26 cellular contexts compared by ENCODE assay signal in the genomic region with DNA sequence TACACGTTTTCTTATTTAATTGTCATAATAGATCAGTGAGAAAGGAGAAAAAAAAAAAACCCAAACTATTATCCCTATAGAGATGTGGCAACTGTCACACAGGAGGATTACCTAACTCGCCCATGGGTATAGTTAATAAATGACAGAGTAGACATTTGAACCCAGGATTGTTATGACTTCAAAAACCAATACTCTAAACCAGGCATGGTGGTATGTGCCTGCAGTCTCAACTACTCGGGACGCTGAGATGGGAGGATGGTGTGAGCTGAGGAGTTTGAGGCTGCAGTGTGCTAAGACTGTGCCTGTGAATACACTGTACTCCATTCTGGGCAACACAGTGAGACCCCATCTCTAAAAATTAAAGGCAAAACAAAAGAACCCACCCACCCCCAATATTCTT.
DNase-seq lines count a peak whose midpoint lies in the region; ATAC-seq and TF ChIP-seq lines count a peak whose summit lies in the region.
"Had no signal": no experiment of that assay in that cellular context is flagged by ENCODE, and none has a peak within 500 bp of the region (broad histone marks: within the 10 kb centered on the region; RNA-seq: fewer than 3 reads in every experiment).

No MANE protein-coding gene starts in this region.

- DNase-seq in DMS53 (lab: John Stamatoyannopoulos, UW) (peak; percentile 23), DMS53 treated with DMSO at 0.1 percent for 48 hours (lab: John Stamatoyannopoulos, UW; ENCODE audit: unreplicated experiment) (no peak), HuH-7 (ENCODE audit: low spot score) (peak; percentile 66), renal cortical epithelial cell (ENCODE audit: low read depth) (peak; percentile 35), uterus (no peak)
- DNase-seq: ACHN; CD4-positive, CD25-positive, alpha-beta regulatory T cell; EL; GDM1; NCI-H1105 treated with DMSO at 0.1 percent for 48 hours; NCI-H146; NCI-H1930; NCI-H2107; NCI-H446; NCI-H524 treated with DMSO at 0.1 percent for 48 hours; NCI-H774; PC-9; SJCRH30; T-cell had no signal

- no peak for ATAC-seq in HG02884 (IDR thresholded peaks at IDR 0.05; ENCODE audit: unreplicated experiment)
- ATAC-seq in HG03520 (IDR thresholded peaks at IDR 0.05; ENCODE audit: unreplicated experiment), result no peak
- ATAC-seq: GM12878, Right ventricle myocardium inferior, T-cell had no signal

- no peak overlapping the region for H2AFZ ChIP-seq in SU-DHL-6 (ENCODE audit: low read depth, low read length, severe bottlenecking)
- H2AFZ ChIP-seq: PC-9 had no signal

- no peaks in the 10 kb centered on the region for H3K4me1 ChIP-seq in uterus
- H3K4me1 ChIP-seq: SJCRH30 had no signal

- no peaks in the 10 kb centered on the region for H3K9me2 ChIP-seq in SU-DHL-6 (replicated peaks; ENCODE audit: insufficient read depth, low read length)

- no peaks in the 10 kb centered on the region; the same call in 1 of the 2 replicates for H3F3A ChIP-seq in SU-DHL-6 (ENCODE audit: insufficient read depth)

- H3K27me3 ChIP-seq in SU-DHL-6 (ENCODE audit: low read length) (no peaks in the 10 kb centered on the region), uterus (no peaks in the 10 kb centered on the region)
- H3K27me3 ChIP-seq: BLaER1, SJCRH30 had no signal

- no peaks in the 10 kb centered on the region for H3K79me2 ChIP-seq in SU-DHL-6 (ENCODE audit: insufficient read depth, low read length)

- TF ChIP-seq CTCF in SU-DHL-6 (IDR thresholded peaks at IDR 0.05; ENCODE audit: insufficient read depth, low read length, poor library complexity, severe bottlenecking), result no peak
- no peak for TF ChIP-seq CTCF in uterus (IDR thresholded peaks at IDR 0.05)

- H3K4me3 ChIP-seq in SU-DHL-6 (ENCODE audit: insufficient read depth, low read length, poor library complexity, severe bottlenecking), result no peak overlapping the region
- H3K4me3 ChIP-seq in uterus, result no peak overlapping the region
- H3K4me3 ChIP-seq: BLaER1, GM12878, PC-9, SJCRH30 had no signal

- H3K4me2 ChIP-seq in SU-DHL-6 (ENCODE audit: low read depth, low read length, poor library complexity, severe bottlenecking), result peak overlapping the region; percentile 20
- H3K4me2 ChIP-seq: BLaER1, PC-9 had no signal

- intact Hi-C loops in uterus (cut with DNase I; ENCODE audit: low total_unique reads), result no loop called here

- H4K20me1 ChIP-seq in SU-DHL-6 (ENCODE audit: low read depth, low read length), result no peaks in the 10 kb centered on the region
- H4K20me1 ChIP-seq: BLaER1 had no signal

- no peaks in the 10 kb centered on the region for H3K36me3 ChIP-seq in SU-DHL-6 (ENCODE audit: low read length)
- no peaks in the 10 kb centered on the region for H3K36me3 ChIP-seq in uterus

- TF ChIP-seq POLR2A in uterus (IDR thresholded peaks at IDR 0.05), result no peak

- H3K27ac ChIP-seq in SU-DHL-6 (ENCODE audit: low read depth, low read length) (peak overlapping the region; percentile 37), uterus (no peak overlapping the region)
- H3K27ac ChIP-seq: 22Rv1, BLaER1, PC-9, SJCRH30 had no signal

- H3K9ac ChIP-seq in SU-DHL-6 (ENCODE audit: low read length), result no peak overlapping the region
- H3K9ac ChIP-seq: BLaER1 had no signal

- H3K9me3 ChIP-seq in SU-DHL-6 (ENCODE audit: insufficient read depth, low read length) (no peaks in the 10 kb centered on the region), uterus (no peaks in the 10 kb centered on the region)
- H3K9me3 ChIP-seq: BLaER1, SJCRH30 had no signal

Comparison
In these comparisons a context has a peak if more than half of its experiments do, and no peak if none do; other contexts are left out.
1. DNase-seq: peak in DMS53 (single experiment), HuH-7 (single experiment) and renal cortical epithelial cell (single experiment); none in DMS53 treated with DMSO at 0.1 percent for 48 hours (single experiment) and uterus (0 of 2).